14 cellular contexts compared by ENCODE assay signal in the genomic region with DNA sequence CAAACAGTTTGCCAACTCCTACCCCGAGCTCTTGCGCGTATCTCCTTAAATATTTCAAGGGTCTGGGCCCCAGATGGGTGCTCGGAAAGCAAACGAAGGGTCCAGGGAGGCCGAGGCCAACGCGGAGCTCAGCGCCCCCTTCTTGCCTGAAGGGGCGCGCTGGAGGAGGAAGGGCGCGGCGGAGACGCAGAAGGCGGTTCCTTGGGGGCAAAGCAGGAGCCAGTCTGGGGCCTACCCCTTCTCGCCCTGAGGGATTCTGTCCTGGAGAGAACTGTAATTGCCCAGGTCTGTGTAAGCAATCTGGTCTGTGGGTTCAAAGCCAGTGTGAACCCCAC. TPM values are rescaled to one million over a fixed set of nuclear protein-coding genes. Genes with fewer than 3 reads are reported as not detected.
DNase-seq lines count a peak whose midpoint lies in the region; ATAC-seq and TF ChIP-seq lines count a peak whose summit lies in the region.
"Had no signal": no experiment of that assay in that cellular context is flagged by ENCODE, and none has a peak within 500 bp of the region (broad histone marks: within the 10 kb centered on the region; RNA-seq: fewer than 3 reads in every experiment).

No MANE protein-coding gene starts in this region.

- CTCF ChIA-PET in activated B cell treated with CpG ODN at 0.5 μM for 24 hours (lab: Charles Lee), result no interaction called here

- no peaks in the 10 kb centered on the region for H4K20me1 ChIP-seq in hepatocyte (ENCODE audit: insufficient read depth, poor library complexity, severe bottlenecking)

- no peaks in the 10 kb centered on the region for H3K9me3 Mint-ChIP-seq in activated B cell treated with CpG ODN at 0.5 μM for 24 hours
- H3K9me3 Mint-ChIP-seq: T-helper 2 cell treated with Interferon-gamma antibody and Interleukin-4, amounts not matched to agents 5 μg/mL and 100 μg/mL, for 36 hours had no signal

- TF ChIP-seq CTCF in GM06990 (IDR thresholded peaks at IDR 0.05; ENCODE audit: insufficient read depth, low read length, poor library complexity, severe bottlenecking) (peak; percentile 38), activated B cell treated with CpG ODN at 0.5 μM for 24 hours (IDR thresholded peaks at IDR 0.05) (no peak), hepatocyte (IDR thresholded peaks at IDR 0.05; ENCODE audit: poor library complexity) (no peak)

- H3K27me3 ChIP-seq in GM06990 (replicated peaks; ENCODE audit: control insufficient read depth, insufficient read depth, low read length) (peaks cover 3% of the 10 kb centered on the region; the same call in 1 of the 2 replicates), hepatocyte (peaks cover 67% of the 10 kb centered on the region), rectal smooth muscle tissue (ENCODE audit: control insufficient read depth, insufficient read depth, low read length) (peaks cover 42% of the 10 kb centered on the region)

- WGBS in hepatocyte (ENCODE audit: low lambda C conversion rate, missing lambda C conversion rate), result 19% methylated on average over 17 of the region's 17 CpGs

- no peak overlapping the region for H3K27ac Mint-ChIP-seq in activated B cell treated with CpG ODN at 0.5 μM for 24 hours
- H3K27ac Mint-ChIP-seq: T-helper 2 cell treated with Interferon-gamma antibody and Interleukin-4, amounts not matched to agents 5 μg/mL and 100 μg/mL, for 36 hours had no signal

- H3K4me2 ChIP-seq in hepatocyte, result peak overlapping the region; percentile 88

- H3K27ac ChIP-seq in hepatocyte (no peak overlapping the region), rectal smooth muscle tissue (ENCODE audit: low read depth, low read length) (no peak overlapping the region)

- peaks cover 36% of the 10 kb centered on the region for H3K4me1 ChIP-seq in hepatocyte (ENCODE audit: insufficient read depth)
- H3K4me1 ChIP-seq in rectal smooth muscle tissue (ENCODE audit: control insufficient read depth, insufficient read depth, low read length), result peaks cover 4% of the 10 kb centered on the region

- peaks cover 73% of the 10 kb centered on the region for H3K27me3 Mint-ChIP-seq in activated B cell treated with CpG ODN at 0.5 μM for 24 hours

- H3K4me1 Mint-ChIP-seq in activated B cell treated with CpG ODN at 0.5 μM for 24 hours, result peaks cover 47% of the 10 kb centered on the region

- H3K36me3 Mint-ChIP-seq in activated B cell treated with CpG ODN at 0.5 μM for 24 hours (ENCODE audit: low read depth), result no peaks in the 10 kb centered on the region

- H3K4me3 ChIP-seq in GM06990 (replicated peaks; ENCODE audit: low read depth, low read length) (no peak overlapping the region; the same call in 1 of the 2 replicates), hepatocyte (peak overlapping the region; percentile 25), rectal smooth muscle tissue (ENCODE audit: low read length) (peak overlapping the region; percentile 49)
- H3K4me3 ChIP-seq: MG63 had no signal

- POLR2A ChIA-PET in activated B cell treated with CpG ODN at 0.5 μM for 24 hours (lab: Charles Lee), result no interaction called here

- intact Hi-C loops in activated B cell treated with CpG ODN at 0.5 μM for 24 hours (cut with micrococcal nuclease), result loop anchor here (5.0 kb wide), 1 partner anchor 699 kb away; a partner anchor contains a TSS

- H3K9ac ChIP-seq in rectal smooth muscle tissue (ENCODE audit: low read length), result no peak overlapping the region

- peak overlapping the region; percentile 56 for H2AFZ ChIP-seq in hepatocyte

- ATAC-seq in activated B cell treated with CpG ODN at 0.5 μM for 24 hours (ENCODE audit: low read depth), result no peak

- H3K9me2 ChIP-seq in hepatocyte (replicated peaks; ENCODE audit: insufficient read depth), result no peaks in the 10 kb centered on the region

- DNase-seq in GM06990 (ENCODE audit: extremely low read depth, insufficient read length), result no peak
- DNase-seq in activated B cell treated with CpG ODN at 0.5 μM for 24 hours, result no peak
- DNase-seq in hepatocyte (ENCODE audit: low spot score), result no peak
- DNase-seq in central memory CD4-positive, alpha-beta T cell, result no peak
- no peak for DNase-seq in RPMI8226
- no peak for DNase-seq in kidney tubule cell (ENCODE audit: low spot score)
- DNase-seq in inferior parietal cortex (ENCODE audit: extremely low spot score), result no peak
- DNase-seq: activated effector memory CD4-positive, alpha-beta T cell treated with Interleukin-2 at 50 U/mL for 16 hours; DMS79 treated with DMSO at 0.1 percent for 48 hours; MG63 had no signal

- H3K36me3 ChIP-seq in GM06990 (ENCODE audit: control insufficient read depth, insufficient read depth, low read length) (no peaks in the 10 kb centered on the region), hepatocyte (replicated peaks; ENCODE audit: insufficient read depth, low read depth) (no peaks in the 10 kb centered on the region), rectal smooth muscle tissue (ENCODE audit: control insufficient read depth, insufficient read depth, low read length) (no peaks in the 10 kb centered on the region)
- H3K36me3 ChIP-seq: MG63 had no signal

- no peaks in the 10 kb centered on the region for H3K79me2 ChIP-seq in hepatocyte

- peak overlapping the region; percentile 49 for H3K4me3 Mint-ChIP-seq in activated B cell treated with CpG ODN at 0.5 μM for 24 hours
- H3K4me3 Mint-ChIP-seq: T-helper 2 cell treated with Interferon-gamma antibody and Interleukin-4, amounts not matched to agents 5 μg/mL and 100 μg/mL, for 36 hours had no signal

- H3K9me3 ChIP-seq in hepatocyte (ENCODE audit: low read depth), result no peaks in the 10 kb centered on the region
- H3K9me3 ChIP-seq: MG63 had no signal

RNA-seq across cellular contexts. Expression of a gene that starts 4.0 kb away (rescaled TPM):
- not detected in 2 replicates for total RNA-seq in activated B cell treated with CpG ODN at 0.5 μM for 24 hours
- total RNA-seq in hepatocyte, result 8.0 and 15.0 TPM in 2 replicates
- polyA plus RNA-seq in hepatocyte, result 42.8 and 50.0 TPM in 2 replicates
- total RNA-seq: endothelial cell of umbilical vein had no signal

RNA-seq across cellular contexts. Expression of a gene that starts 33.0 kb away (rescaled TPM):
- total RNA-seq in activated B cell treated with CpG ODN at 0.5 μM for 24 hours (not detected in 2 replicates), hepatocyte (2.1 and 2.8 TPM in 2 replicates)
- 2.6 and 2.8 TPM in 2 replicates for polyA plus RNA-seq in hepatocyte
- total RNA-seq: endothelial cell of umbilical vein, skeletal muscle tissue had no signal
- polyA plus RNA-seq: endothelial cell of umbilical vein had no signal
